In genomic region chr11:75402002-75402773, GRCh38 we compare ENCODE assay signal across 11 cellular contexts. TPM values are rescaled to one million over a fixed set of nuclear protein-coding genes. Genes with fewer than 3 reads are reported as not detected.
A peak's percentile ranks its signal among the peaks of the same experiment; 100 is the strongest.
DNase-seq lines count a peak whose midpoint lies in the region; ATAC-seq, FAIRE-seq and TF ChIP-seq lines count a peak whose summit lies in the region.
"Had no signal": no experiment of that assay in that cellular context is flagged by ENCODE, and none has a peak within 500 bp of the region (broad histone marks: within the 10 kb centered on the region; RNA-seq: fewer than 3 reads in every experiment).

No MANE protein-coding gene starts in this region.

- H3K9ac ChIP-seq in PC-3 (ENCODE audit: low read length) (no peak overlapping the region), endodermal cell (ENCODE audit: extremely low read depth, low read length, poor library complexity, severe bottlenecking) (peak overlapping the region; percentile 36)

- H3K27me3 ChIP-seq in PC-3 (ENCODE audit: low read length) (no peaks in the 10 kb centered on the region), endodermal cell (ENCODE audit: control insufficient read depth, insufficient read depth, low read length, poor library complexity, severe bottlenecking) (no peaks in the 10 kb centered on the region)

- no peak overlapping the region for H2AFZ ChIP-seq in PC-3 (ENCODE audit: low read length)

- FAIRE-seq in GM19239 (lab: Jason Lieb, UNC), result no peak
- FAIRE-seq: endometrium had no signal

- peaks cover 45% of the 10 kb centered on the region for H3K4me1 Mint-ChIP-seq in T-helper 2 cell treated with Interferon-gamma antibody and Interleukin-4, amounts not matched to agents 5 μg/mL and 100 μg/mL, for 36 hours (ENCODE audit: low read depth)
- H3K4me1 Mint-ChIP-seq in endodermal cell (peaks cover 52% of the 10 kb centered on the region), progenitor cell of endocrine pancreas (ENCODE audit: low read depth) (peaks cover 32% of the 10 kb centered on the region)

- POLR2A ChIA-PET in PC-3 (lab: Charles Lee; ENCODE audit: unreplicated experiment), result no interaction called here

- peak overlapping the region; percentile 97 for H3K4me3 Mint-ChIP-seq in T-helper 2 cell treated with Interferon-gamma antibody and Interleukin-4, amounts not matched to agents 5 μg/mL and 100 μg/mL, for 36 hours
- H3K4me3 Mint-ChIP-seq in endodermal cell (peak overlapping the region; percentile 99), progenitor cell of endocrine pancreas (ENCODE audit: low read depth) (peak overlapping the region; percentile 92)

- H3K9me3 Mint-ChIP-seq in T-helper 2 cell treated with Interferon-gamma antibody and Interleukin-4, amounts not matched to agents 5 μg/mL and 100 μg/mL, for 36 hours, result no peaks in the 10 kb centered on the region
- H3K9me3 Mint-ChIP-seq in endodermal cell (no peaks in the 10 kb centered on the region), progenitor cell of endocrine pancreas (ENCODE audit: low read depth) (no peaks in the 10 kb centered on the region)

- 95 to 96% methylated on average over 8 to 10 of the region's 10 CpGs for WGBS in endodermal cell (ENCODE audit: insufficient coverage in 1 of 2, insufficient read length in 1 of 2), 2 experiments

- peak overlapping the region; percentile 90 for H3K4me3 ChIP-seq in PC-3 (ENCODE audit: low read length)
- peak overlapping the region; percentile 95 for H3K4me3 ChIP-seq in endodermal cell (ENCODE audit: low read length)

- CTCF ChIA-PET in PC-3 (lab: Charles Lee), result no interaction called here

- H3K27ac Mint-ChIP-seq in T-helper 2 cell treated with Interferon-gamma antibody and Interleukin-4, amounts not matched to agents 5 μg/mL and 100 μg/mL, for 36 hours, result peak overlapping the region; percentile 72
- H3K27ac Mint-ChIP-seq in endodermal cell, result peak overlapping the region; percentile 99
- peak overlapping the region; percentile 98 for H3K27ac Mint-ChIP-seq in progenitor cell of endocrine pancreas

- TF ChIP-seq CTCF in PC-3 (conservative IDR thresholded peaks at IDR 0.05; ENCODE audit: low read depth, low read length) (peak; percentile 32; the same call in 1 of the 2 replicates), endodermal cell (conservative IDR thresholded peaks at IDR 0.05) (peak; percentile 50), progenitor cell of endocrine pancreas (IDR thresholded peaks at IDR 0.05; ENCODE audit: unreplicated experiment) (no peak)

- H3K79me2 ChIP-seq in PC-3 (ENCODE audit: low read length), result peaks cover 80% of the 10 kb centered on the region

- H3K9me3 ChIP-seq in PC-3 (ENCODE audit: low read length) (no peaks in the 10 kb centered on the region), endodermal cell (ENCODE audit: control insufficient read depth, low read length) (no peaks in the 10 kb centered on the region)

- peaks cover 32% of the 10 kb centered on the region for H3F3A ChIP-seq in PC-3 (ENCODE audit: low read length, unreplicated experiment)

- no peak for ATAC-seq in PC-3
- ATAC-seq in HG02840 (IDR thresholded peaks at IDR 0.05; ENCODE audit: low FRiP score, unreplicated experiment), result no peak

- H3K4me2 ChIP-seq in PC-3 (ENCODE audit: low read length), result peak overlapping the region; percentile 89

- intact Hi-C loops in PC-3 (cut with micrococcal nuclease), result no loop called here

- H3K27me3 Mint-ChIP-seq in T-helper 2 cell treated with Interferon-gamma antibody and Interleukin-4, amounts not matched to agents 5 μg/mL and 100 μg/mL, for 36 hours (ENCODE audit: low read depth), result no peaks in the 10 kb centered on the region
- no peaks in the 10 kb centered on the region for H3K27me3 Mint-ChIP-seq in endodermal cell (ENCODE audit: insufficient read depth)
- H3K27me3 Mint-ChIP-seq in progenitor cell of endocrine pancreas, result no peaks in the 10 kb centered on the region

- no peaks in the 10 kb centered on the region for H3K9me2 ChIP-seq in PC-3 (replicated peaks; ENCODE audit: low read length)

- H3K36me3 Mint-ChIP-seq in T-helper 2 cell treated with Interferon-gamma antibody and Interleukin-4, amounts not matched to agents 5 μg/mL and 100 μg/mL, for 36 hours (ENCODE audit: low read depth), result peaks cover 74% of the 10 kb centered on the region
- H3K36me3 Mint-ChIP-seq in endodermal cell (ENCODE audit: low read depth) (peaks cover 74% of the 10 kb centered on the region), progenitor cell of endocrine pancreas (ENCODE audit: insufficient read depth) (peaks cover 45% of the 10 kb centered on the region)

- DNase-seq in T-helper 2 cell treated with Interferon-gamma antibody and Interleukin-4, amounts not matched to agents 5 μg/mL and 100 μg/mL, for 36 hours (ENCODE audit: low spot score), result no peak
- DNase-seq in T-helper 2 cell (no peak), PC-3 (no peak), endodermal cell (no peak), progenitor cell of endocrine pancreas (ENCODE audit: low spot score, unreplicated experiment) (no peak), GM19239 (ENCODE audit: insufficient read length, low spot score) (no peak)
- no peak for DNase-seq in activated CD4-positive, CD25-positive, alpha-beta regulatory T cell treated with anti-CD3 and anti-CD28 coated beads, Interleukin-2, amount 50 U/mL, for 72 hours
- DNase-seq: NCI-H1417 treated with DMSO at 0.1 percent for 48 hours, WERI-Rb-1 had no signal

- H3K4me1 ChIP-seq in PC-3 (ENCODE audit: insufficient read depth, low read length) (peaks cover 54% of the 10 kb centered on the region), endodermal cell (ENCODE audit: control insufficient read depth, insufficient read depth, low read length) (peaks cover 31% of the 10 kb centered on the region)

- H3K27ac ChIP-seq in PC-3 (ENCODE audit: low read length), result no peak overlapping the region
- H3K27ac ChIP-seq in endodermal cell (ENCODE audit: low read depth, low read length), result no peak overlapping the region
- H3K27ac ChIP-seq: WERI-Rb-1 had no signal

- peaks cover 74% of the 10 kb centered on the region for H4K20me1 ChIP-seq in PC-3 (ENCODE audit: low read length)

- peaks cover 72% of the 10 kb centered on the region for H3K36me3 ChIP-seq in PC-3 (ENCODE audit: low read depth, low read length)
- peaks cover 72% of the 10 kb centered on the region for H3K36me3 ChIP-seq in endodermal cell (ENCODE audit: control insufficient read depth, insufficient read depth, low read length)

- BruUV-seq in PC-3 (replicated peaks; lab: Mats Ljungman, UMichigan), result no TSS peak

RNA-seq across cellular contexts. Expression of gene RPS3, which starts 2.9 kb away (rescaled TPM):
- total RNA-seq in PC-3 (2014; rRNA removed), result 1,739 and 2,018 TPM in 2 replicates
- 1,000 to 10,000 TPM; 2,923 to 3,877 TPM for total RNA-seq in endodermal cell
- 3,185 TPM for polyA plus RNA-seq in endodermal cell (2013, experiment 1 of 2)
- 3,073 TPM for polyA plus RNA-seq in endodermal cell (2013, experiment 2 of 2)
- 2,637 and 2,682 TPM in 2 replicates for total RNA-seq in progenitor cell of endocrine pancreas

RNA-seq across cellular contexts. Expression of gene KLHL35, which starts 30.8 kb away (rescaled TPM):
- total RNA-seq in PC-3 (2014; rRNA removed) (6.6 and 8.4 TPM in 2 replicates), endodermal cell (under 1 TPM in 1 of 2 donors, not detected in 1; 0.48 TPM), progenitor cell of endocrine pancreas (0.55 and 1.2 TPM in 2 replicates)
- polyA plus RNA-seq in endodermal cell (2013, experiment 1 of 2), result 17.5 TPM
- polyA plus RNA-seq in endodermal cell (2013, experiment 2 of 2), result 13.2 TPM

RNA-seq across cellular contexts. Expression of gene ARRB1, which starts 50.7 kb away (rescaled TPM):
- total RNA-seq in PC-3 (2014; rRNA removed), result 15.7 and 19.1 TPM in 2 replicates
- total RNA-seq in endodermal cell, result 100 to 1,000 TPM in 1 of 2 donors, 10 to 100 TPM in 1; 41.7 to 128 TPM
- polyA plus RNA-seq in endodermal cell (2013, experiment 1 of 2), result 19.7 TPM
- 23.1 TPM for polyA plus RNA-seq in endodermal cell (2013, experiment 2 of 2)
- total RNA-seq in progenitor cell of endocrine pancreas, result 32.5 and 36.0 TPM in 2 replicates
